In genomic region chr3:44687898-44688297, GRCh38 we compare ENCODE assay signal across 26 cellular contexts.
"Had no signal": no experiment of that assay in that cellular context is flagged by ENCODE, and none has a peak within 500 bp of the region (broad histone marks: within the 10 kb centered on the region; RNA-seq: fewer than 3 reads in every experiment).

No MANE protein-coding gene starts in this region.

- H3K9me3 ChIP-seq: testis, thyroid gland, transverse colon, uterus, vagina had no signal

- H3K27ac ChIP-seq: stomach, suprapubic skin, testis, thoracic aorta, thyroid gland, tibial artery, tibial nerve, transverse colon, upper lobe of left lung, upper lobe of right lung, uterus, vagina had no signal

- ATAC-seq: stimulated activated effector memory CD8-positive, alpha-beta T cell treated with anti-CD3 and anti-CD28 coated beads, Interleukin-12 subunit alpha, Interleukin-12 subunit beta, amount 100 ng/mL, for 72 hours; stimulated activated memory B cell treated with anti-CD40 and anti-IgM and Interleukin-4, amounts not matched to agents 10 μg/mL and 1 μg/mL and 100 μg/mL, for 72 hours; stimulated activated naive B cell treated with anti-CD40 and anti-IgM and Interleukin-4, amounts not matched to agents 10 μg/mL and 1 μg/mL and 100 μg/mL, for 72 hours; stimulated activated naive CD8-positive, alpha-beta T cell treated with anti-CD3 and anti-CD28 coated beads, Interleukin-15, amount 100 ng/mL, for 72 hours; stimulated activated naive CD8-positive, alpha-beta T cell treated with anti-CD3 and anti-CD28 coated beads, Interleukin-15, Interleukin-2, amounts not matched to agents 100 U/mL and 50 U/mL, for 24 hours; upper lobe of right lung had no signal

- H3K4me3 ChIP-seq: stomach, suprapubic skin, testis, thoracic aorta, thyroid gland, tibial artery, tibial nerve, transverse colon, upper lobe of left lung, upper lobe of right lung, uterus, vagina had no signal

- H3K4me1 ChIP-seq: upper lobe of right lung, uterus had no signal

- H3K36me3 ChIP-seq: suprapubic skin, thoracic aorta, thyroid gland, transverse colon, upper lobe of left lung, upper lobe of right lung, uterus, vagina had no signal

- H3K27me3 ChIP-seq: testis, thyroid gland, upper lobe of left lung, vagina had no signal

- DNase-seq: stimulated activated CD4-positive, alpha-beta T cell treated with anti-CD3 and anti-CD28 coated beads, Interleukin-2, amount 100 ng/mL, for 48 hours; stimulated activated CD4-positive, alpha-beta T cell treated with anti-CD3 and anti-CD28 coated beads, Interleukin-4, amount 100 ng/mL, for 1 hour; stimulated activated CD4-positive, alpha-beta T cell treated with anti-CD3 and anti-CD28 coated beads, Interleukin-4, amount 100 ng/mL, for 24 hours; stimulated activated CD4-positive, alpha-beta T cell treated with anti-CD3 and anti-CD28 coated beads, Interleukin-4, amount 100 ng/mL, for 4 hours; stimulated activated CD8-positive, alpha-beta memory T cell treated with anti-CD3 and anti-CD28 coated beads, Interleukin-4, amount 100 ng/mL, for 48 hours; stimulated activated naive B cell treated with anti-CD40 and anti-IgM and Interleukin-4, amounts not matched to agents 10 μg/mL and 1 μg/mL and 100 μg/mL, for 72 hours; stimulated activated naive CD4-positive, alpha-beta T cell; stimulated activated naive CD4-positive, alpha-beta T cell treated with Interleukin-2 at 50 U/mL for 16 hours; stimulated activated naive CD8-positive, alpha-beta T cell treated with anti-CD3 and anti-CD28 coated beads, Interleukin-15, amount 100 ng/mL, for 72 hours; stimulated activated naive CD8-positive, alpha-beta T cell treated with anti-CD3 and anti-CD28 coated beads, Interleukin-15, Interleukin-2, amounts not matched to agents 100 U/mL and 50 U/mL, for 24 hours; stomach; substantia nigra; testis; thyroid gland; tibial artery; transverse colon; trophoblast cell; upper lobe of left lung; upper lobe of right lung; uterus had no signal
